Comparison of ENCODE assay signal across 19 cellular contexts in genomic region chr5:56055287-56055686, GRCh38.
DNase-seq lines count a peak whose midpoint lies in the region; ATAC-seq and TF ChIP-seq lines count a peak whose summit lies in the region.
"Had no signal": no experiment of that assay in that cellular context is flagged by ENCODE, and none has a peak within 500 bp of the region (broad histone marks: within the 10 kb centered on the region; RNA-seq: fewer than 3 reads in every experiment).

No MANE protein-coding gene starts in this region.

- H3K27ac Mint-ChIP-seq in Caco-2 (ENCODE audit: unreplicated experiment) (peak overlapping the region; percentile 42), T-cell (peak overlapping the region; percentile 91 to 94)
- H3K27ac Mint-ChIP-seq: activated naive CD8-positive, alpha-beta T cell treated with anti-CD3 and anti-CD28 coated beads, Interleukin-2, amount 10 ng/mL, durations not matched to agents 7 days and 5 days; activated T-cell treated with anti-CD3 and anti-CD28 coated beads, Interleukin-2, amount 50 U/mL, for 72 hours had no signal

- no peak overlapping the region for H3K4me3 ChIP-seq in Caco-2 (ENCODE audit: low read depth, low read length)
- H3K4me3 ChIP-seq: body of pancreas, right lobe of liver, transverse colon had no signal

- H3K36me3 ChIP-seq in Caco-2 (ENCODE audit: control insufficient read depth, insufficient read depth, low read length) = no peaks in the 10 kb centered on the region; the same call in 1 of the 2 replicates
- H3K36me3 ChIP-seq: right lobe of liver, transverse colon had no signal

- CTCF ChIA-PET in Caco-2 (lab: Charles Lee) (interaction anchor here (0.6 kb wide), 1 partner anchor 17 kb away, joined by 8 read pairs; no protein-coding TSS in a partner anchor), T-cell (lab: Charles Lee) (interaction anchor here in 1 of 2 donors (0.6 to 0.7 kb wide), 2 partner anchors 10 to 67 kb away, joined by 4 to 7 read pairs; no protein-coding TSS in a partner anchor)

- no peak for ATAC-seq in T-cell (replicated peaks in 1 of 4)
- no peak for ATAC-seq in HG02884 (IDR thresholded peaks at IDR 0.05; ENCODE audit: unreplicated experiment)
- ATAC-seq in GM21447 (IDR thresholded peaks at IDR 0.05; ENCODE audit: unreplicated experiment) = no peak
- ATAC-seq: activated T-cell treated with anti-CD3 and anti-CD28 coated beads, Interleukin-2, amount 50 U/mL, for 72 hours; body of pancreas; right lobe of liver had no signal

- H3K36me3 Mint-ChIP-seq in Caco-2 (ENCODE audit: insufficient read depth, unreplicated experiment) = peaks cover 8% of the 10 kb centered on the region
- peaks cover 3% of the 10 kb centered on the region for H3K36me3 Mint-ChIP-seq in T-cell

- POLR2A ChIA-PET in Caco-2 (lab: Charles Lee) (no interaction called here), T-cell (lab: Charles Lee) (no interaction called here)

- intact Hi-C loops in Caco-2 (cut with micrococcal nuclease; ENCODE audit: unreplicated experiment) = no loop called here

- H3K27me3 ChIP-seq in Caco-2 (replicated peaks; ENCODE audit: control insufficient read depth, insufficient read depth, low read length) = no peaks in the 10 kb centered on the region
- H3K27me3 ChIP-seq: body of pancreas, right lobe of liver, transverse colon had no signal

- H3K4me3 Mint-ChIP-seq in Caco-2 (ENCODE audit: unreplicated experiment) (no peak overlapping the region), T-cell (peak overlapping the region in 2 of 3 donors; percentile 13 to 68)
- H3K4me3 Mint-ChIP-seq: activated naive CD8-positive, alpha-beta T cell treated with anti-CD3 and anti-CD28 coated beads, Interleukin-2, amount 10 ng/mL, durations not matched to agents 7 days and 5 days; activated T-cell treated with anti-CD3 and anti-CD28 coated beads, Interleukin-2, amount 50 U/mL, for 72 hours; neural crest cell; stimulated activated naive CD8-positive, alpha-beta T cell treated with anti-CD3 and anti-CD28 coated beads, Interleukin-15, Interleukin-2, amounts not matched to agents 100 ng/mL and 50 ng/mL, for 24 hours had no signal

- TF ChIP-seq CTCF in Caco-2 (IDR thresholded peaks at IDR 0.05; ENCODE audit: insufficient read depth in 1 of 2, low read depth in 1 of 2, low read length in 1 of 2, severe bottlenecking in 1 of 2, unreplicated experiment in 1 of 2) = no peak

- H3K9me3 Mint-ChIP-seq in Caco-2 (ENCODE audit: unreplicated experiment) (peaks cover 10% of the 10 kb centered on the region), T-cell (no peaks in the 10 kb centered on the region)

- no peaks in the 10 kb centered on the region for H3K27me3 Mint-ChIP-seq in Caco-2 (ENCODE audit: insufficient read depth, unreplicated experiment)
- no peaks in the 10 kb centered on the region for H3K27me3 Mint-ChIP-seq in T-cell
- H3K27me3 Mint-ChIP-seq: stimulated activated naive CD8-positive, alpha-beta T cell treated with anti-CD3 and anti-CD28 coated beads, Interleukin-15, Interleukin-2, amounts not matched to agents 100 ng/mL and 50 ng/mL, for 24 hours had no signal

- DNase-seq in Caco-2 (no peak), T-cell (no peak), fibroblast of peridontal ligament (ENCODE audit: extremely low read depth) (peak; percentile 67), renal cortical epithelial cell (ENCODE audit: low read depth) (peak; percentile 22), T-helper 9 cell (no peak)
- DNase-seq: activated naive CD8-positive, alpha-beta T cell treated with anti-CD3 and anti-CD28 coated beads, Interleukin-2, amount 10 ng/mL, durations not matched to agents 7 days and 5 days; activated T-cell treated with anti-CD3 and anti-CD28 coated beads, Interleukin-2, amount 50 U/mL, for 72 hours; body of pancreas; cerebellar nuclear complex; DND-41; H7; hippocampal formation; NCI-H187 treated with DMSO at 0.1 percent for 48 hours; right lobe of liver; transverse colon had no signal

- BruUV-seq in Caco-2 (replicated peaks; lab: Mats Ljungman, UMichigan) = no TSS peak

- H3K9me3 ChIP-seq in Caco-2 = peaks cover 15% of the 10 kb centered on the region
- H3K9me3 ChIP-seq: body of pancreas, right lobe of liver, transverse colon had no signal

- peaks cover 30% of the 10 kb centered on the region for H3K4me1 Mint-ChIP-seq in Caco-2 (ENCODE audit: low read depth, unreplicated experiment)
- peaks cover 76 to 79% (median 78%) of the 10 kb centered on the region in 3 donors for H3K4me1 Mint-ChIP-seq in T-cell

- peaks cover 68% of the 10 kb centered on the region for H3K4me1 ChIP-seq in Caco-2

Comparison
In these comparisons a context has a peak if more than half of its experiments do, and no peak if none do; other contexts are left out.
1. DNase-seq: peak in fibroblast of peridontal ligament (single experiment) and renal cortical epithelial cell (single experiment); none in Caco-2 (0 of 2), T-cell (0 of 34) and T-helper 9 cell (single experiment).